Comparison of ENCODE assay signal across 1 cellular context in genomic region chr19:28737526-28737925, GRCh38.
TF ChIP-seq lines count a peak whose summit lies in the region.

No MANE protein-coding gene starts in this region.

TF ChIP-seq in SK-N-SH, 30 proteins besides CTCF, POLR2A, EP300 and RAD21:
- no peak for TF ChIP-seq ZBTB33 (IDR thresholded peaks at IDR 0.05; ENCODE audit: borderline replicate concordance, low read depth)
- no peak for TF ChIP-seq REST (IDR thresholded peaks at IDR 0.05; ENCODE audit: low read depth, low read length)
TF ChIP-seq in SK-N-SH: peak in this region for 0.
